Comparison of ENCODE assay signal across 18 cellular contexts in genomic region chr10:119162693-119163092, GRCh38.
"Had no signal": no experiment of that assay in that cellular context is flagged by ENCODE, and none has a peak within 500 bp of the region (broad histone marks: within the 10 kb centered on the region; RNA-seq: fewer than 3 reads in every experiment).

No MANE protein-coding gene starts in this region.

- H3K27me3 Mint-ChIP-seq: activated naive CD8-positive, alpha-beta T cell treated with anti-CD3 and anti-CD28 coated beads, Interleukin-2, amount 10 ng/mL, durations not matched to agents 7 days and 5 days had no signal

- ATAC-seq: activated CD4-positive, CD25-positive, alpha-beta regulatory T cell treated with anti-CD3 and anti-CD28 coated beads, Interleukin-2, amount 50 U/mL, for 24 hours; heart left ventricle; left lobe of liver had no signal

- H3K4me2 ChIP-seq: SK-N-SH had no signal

- H3K4me3 Mint-ChIP-seq: activated naive CD8-positive, alpha-beta T cell treated with anti-CD3 and anti-CD28 coated beads, Interleukin-2, amount 10 ng/mL, durations not matched to agents 7 days and 5 days had no signal

- DNase-seq: activated CD4-positive, alpha-beta T cell treated with anti-CD3 and anti-CD28 coated beads, Interleukin-2, amount 50 U/mL, for 48 hours; activated CD8-positive, alpha-beta memory T cell treated with anti-CD3 and anti-CD28 coated beads, Interleukin-2, amount 50 U/mL, for 48 hours; activated effector memory CD4-positive, alpha-beta T cell treated with Interleukin-2 at 50 U/mL for 16 hours; activated naive CD8-positive, alpha-beta T cell treated with anti-CD3 and anti-CD28 coated beads, Interleukin-2, amount 10 ng/mL, durations not matched to agents 7 days and 5 days; aorta; foreskin melanocyte; heart left ventricle; islet precursor cell; mesenchymal stem cell; SK-N-SH; stimulated activated naive CD4-positive, alpha-beta T cell; T-helper 2 cell had no signal

- H3K9me2 ChIP-seq: SK-N-SH had no signal

- H3K27ac Mint-ChIP-seq: activated naive CD8-positive, alpha-beta T cell treated with anti-CD3 and anti-CD28 coated beads, Interleukin-2, amount 10 ng/mL, durations not matched to agents 7 days and 5 days had no signal

- H3K9me3 Mint-ChIP-seq: activated naive CD8-positive, alpha-beta T cell treated with anti-CD3 and anti-CD28 coated beads, Interleukin-2, amount 10 ng/mL, durations not matched to agents 7 days and 5 days; nephron had no signal

- H3K27ac ChIP-seq: heart left ventricle had no signal

- H3K9me3 ChIP-seq: heart left ventricle, sigmoid colon, SK-N-SH had no signal

- H3K27me3 ChIP-seq: heart left ventricle, sigmoid colon had no signal

- FAIRE-seq: colon, urothelium cell line had no signal

- H3K4me3 ChIP-seq: heart left ventricle, sigmoid colon had no signal

- H3K9ac ChIP-seq: SK-N-SH had no signal
